In genomic region chr12:78559441-78559840, GRCh38 we compare ENCODE assay signal across 17 cellular contexts.
"Had no signal": no experiment of that assay in that cellular context is flagged by ENCODE, and none has a peak within 500 bp of the region (broad histone marks: within the 10 kb centered on the region; RNA-seq: fewer than 3 reads in every experiment).

No MANE protein-coding gene starts in this region.

- H3K27ac ChIP-seq: heart right ventricle, stomach, thoracic aorta, VCaP had no signal

- H3K27me3 Mint-ChIP-seq: activated T-helper 17 cell treated with anti-CD3 and anti-CD28 coated beads, Interleukin-2, amount 50 U/mL, for 72 hours; memory B cell had no signal

- DNase-seq: activated CD4-positive, alpha-beta T cell treated with anti-CD3 and anti-CD28 coated beads, Interleukin-2, amount 50 U/mL, for 48 hours; activated naive CD4-positive, alpha-beta T cell treated with Interleukin-2 at 50 U/mL for 16 hours; caudate nucleus; cortex of kidney; effector CD8-positive, alpha-beta T cell; heart right ventricle; islet precursor cell; left ventricle myocardium superior; natural killer cell; retina; stimulated activated CD4-positive, alpha-beta T cell treated with anti-CD3 and anti-CD28 coated beads, Interleukin-12 subunit alpha, Interleukin-12 subunit beta, amount 100 ng/mL, for 4 hours; stimulated activated CD4-positive, alpha-beta T cell treated with anti-CD3 and anti-CD28 coated beads, Interleukin-2, amount 100 ng/mL, for 24 hours; stomach had no signal

- ATAC-seq: activated T-helper 17 cell treated with anti-CD3 and anti-CD28 coated beads, Interleukin-2, amount 50 U/mL, for 72 hours; heart right ventricle; left ventricle myocardium superior; natural killer cell had no signal

- H3K4me3 Mint-ChIP-seq: activated T-helper 17 cell treated with anti-CD3 and anti-CD28 coated beads, Interleukin-2, amount 50 U/mL, for 72 hours; memory B cell; natural killer cell had no signal

- H3K4me1 Mint-ChIP-seq: activated T-helper 17 cell treated with anti-CD3 and anti-CD28 coated beads, Interleukin-2, amount 50 U/mL, for 72 hours; memory B cell; natural killer cell had no signal

- H3K27ac Mint-ChIP-seq: activated T-helper 17 cell treated with anti-CD3 and anti-CD28 coated beads, Interleukin-2, amount 50 U/mL, for 72 hours; memory B cell; natural killer cell had no signal

- H3K9me3 Mint-ChIP-seq: memory B cell had no signal

- H3K36me3 Mint-ChIP-seq: memory B cell, natural killer cell had no signal
